In genomic region chr10:22345301-22346086, GRCh38 we compare ENCODE assay signal across 9 cellular contexts. TPM values are rescaled to one million over a fixed set of nuclear protein-coding genes. Genes with fewer than 3 reads are reported as not detected.
DNase-seq lines count a peak whose midpoint lies in the region; ATAC-seq, FAIRE-seq and TF ChIP-seq lines count a peak whose summit lies in the region.
"Had no signal": no experiment of that assay in that cellular context is flagged by ENCODE, and none has a peak within 500 bp of the region (broad histone marks: within the 10 kb centered on the region; RNA-seq: fewer than 3 reads in every experiment).

SPAG6 (plus strand) TSS chr10:22345496; CDS start chr10:22345612, 116 bp downstream.

- H3K36me3 Mint-ChIP-seq in CD14-positive monocyte, result peaks cover 0 to 21% of the 10 kb centered on the region in 2 donors

- no peak for TF ChIP-seq CTCF in CD14-positive monocyte (IDR thresholded peaks at IDR 0.05)

- H3K4me1 ChIP-seq in neuronal stem cell (ENCODE audit: control insufficient read depth in 2 of 2, insufficient read depth in 1 of 2, low read depth in 1 of 2, low read length in 2 of 2), result peaks cover 0 to 4% of the 10 kb centered on the region in 2 donors

- peaks cover 23% of the 10 kb centered on the region for H3K4me1 Mint-ChIP-seq in CD14-positive monocyte

- H2AFZ ChIP-seq in neuronal stem cell (ENCODE audit: low read length), result peak within 1 kb of the TSS; percentile 84

- no peak for FAIRE-seq in RCC 7860 (lab: Jason Lieb, UNC)

- no peak within 1 kb of the TSS for H2BK120ac ChIP-seq in neuronal stem cell (ENCODE audit: low read depth, low read length)

- H2BK12ac ChIP-seq in neuronal stem cell (ENCODE audit: low read length), result peak within 1 kb of the TSS; percentile 58

- DNase-seq in CD14-positive monocyte (ENCODE audit: low spot score), result peak; percentile 92
- peak; percentile 85 for DNase-seq in UCSD-AML1 (lab: John Stamatoyannopoulos, UW; ENCODE audit: unreplicated experiment)
- DNase-seq in erythroblast (lab: John Stamatoyannopoulos, UW), result peak; percentile 81 to 86
- DNase-seq in neuronal stem cell (ENCODE audit: low spot score), result peak; percentile 51
- DNase-seq in RCC 7860 (ENCODE audit: low spot score), result no peak
- DNase-seq in mucosa of gallbladder (ENCODE audit: low spot score), result no peak

- peak within 1 kb of the TSS; percentile 69 to 87 for H3K4me3 Mint-ChIP-seq in CD14-positive monocyte

- TF ChIP-seq POLR2A in erythroblast (IDR thresholded peaks at IDR 0.05; ENCODE audit: low read length), result no peak

- H3K27me3 Mint-ChIP-seq in CD14-positive monocyte (ENCODE audit: low read depth in 3 of 3), result peaks cover 67 to 76% (median 73%) of the 10 kb centered on the region in 3 donors

- H3K27ac ChIP-seq in neuronal stem cell (replicated peaks; ENCODE audit: low read length), result no peak within 1 kb of the TSS

- WGBS in neuronal stem cell (ENCODE audit: extremely low coverage in 2 of 2, insufficient read length in 2 of 2, insufficient replicate concordance in 1 of 2), 2 donors, result no CpG with 5 or more reads among the region's 83 CpGs

- H3K18ac ChIP-seq in neuronal stem cell (ENCODE audit: low read length), result peak within 1 kb of the TSS; percentile 91

- no peak within 1 kb of the TSS for H4K91ac ChIP-seq in neuronal stem cell (ENCODE audit: low read depth, low read length, poor library complexity)

- peak within 1 kb of the TSS; percentile 30 for H3K9ac ChIP-seq in neuronal stem cell (ENCODE audit: low read depth, low read length, poor library complexity)

- H3K4me2 ChIP-seq in neuronal stem cell (ENCODE audit: insufficient read depth, low read length, poor library complexity, severe bottlenecking), result peak within 1 kb of the TSS; percentile 62

- intact Hi-C loops in CD14-positive monocyte (cut with micrococcal nuclease), result loop anchor here (10.0 kb wide), 3 partner anchors 89 to 831 kb away; partner anchors contain the start of gene DNAJC1 (in 1 of the 2)

- H3K27ac Mint-ChIP-seq in CD14-positive monocyte, result peak within 1 kb of the TSS in 6 of 7 donors; percentile 10 to 80 (median 63)

- H4K8ac ChIP-seq in neuronal stem cell (ENCODE audit: low read depth, low read length), result no peak within 1 kb of the TSS

- no peaks in the 10 kb centered on the region for H3K36me3 ChIP-seq in neuronal stem cell (replicated peaks in 1 of 2; ENCODE audit: control insufficient read depth in 2 of 2, insufficient read depth in 2 of 2, low read length in 2 of 2)

- H3K23ac ChIP-seq in neuronal stem cell (ENCODE audit: low read depth, low read length, poor library complexity), result peak within 1 kb of the TSS; percentile 47

- H2BK15ac ChIP-seq in neuronal stem cell (ENCODE audit: low read length), result peak within 1 kb of the TSS; percentile 67

- H2BK5ac ChIP-seq in neuronal stem cell (ENCODE audit: low read length), result peak within 1 kb of the TSS; percentile 93

- peak within 1 kb of the TSS; percentile 9 to 77 for H3K4me3 ChIP-seq in neuronal stem cell (ENCODE audit: low read length in 2 of 2)

- no peak within 1 kb of the TSS for H3K4ac ChIP-seq in neuronal stem cell (ENCODE audit: low read length)

- H3K9me3 Mint-ChIP-seq in CD14-positive monocyte, result peaks cover 4 to 28% (median 21%) of the 10 kb centered on the region in 7 donors

- H2AK5ac ChIP-seq in neuronal stem cell (ENCODE audit: low read depth, low read length), result peak within 1 kb of the TSS; percentile 27

- H3K27me3 ChIP-seq in neuronal stem cell (ENCODE audit: control insufficient read depth in 3 of 3, insufficient read depth in 3 of 3, low read depth in 1 of 3, low read length in 3 of 3), result peaks cover 17 to 92% (median 43%) of the 10 kb centered on the region in 3 experiments

- H3K79me1 ChIP-seq in neuronal stem cell (ENCODE audit: low read depth, low read length), result no peaks in the 10 kb centered on the region

- H3K9me3 ChIP-seq in neuronal stem cell (replicated peaks in 1 of 2; ENCODE audit: control insufficient read depth in 2 of 2, insufficient read depth in 1 of 2, low read depth in 1 of 2, low read length in 2 of 2), result peaks cover 0 to 12% of the 10 kb centered on the region in 2 donors

- peak within 1 kb of the TSS; percentile 76 for H3K14ac ChIP-seq in neuronal stem cell (ENCODE audit: low read length)

- ATAC-seq in HG02759 (IDR thresholded peaks at IDR 0.05; ENCODE audit: unreplicated experiment), result peak; percentile 43
- no peak for ATAC-seq in GM18867 (IDR thresholded peaks at IDR 0.05; ENCODE audit: unreplicated experiment)

RNA-seq across cellular contexts. Expression of gene SPAG6, which starts in this region (rescaled TPM):
- under 1 TPM in 1 of 2 donors, not detected in 1; 0.11 TPM for polyA plus RNA-seq in CD14-positive monocyte
- 1.3 TPM for polyA plus RNA-seq in neuronal stem cell (2013, experiment 1 of 2)
- polyA plus RNA-seq in neuronal stem cell (2013, experiment 2 of 2), result 1.4 TPM
- 0.23 TPM for total RNA-seq in mucosa of gallbladder
- total RNA-seq: pulmonary artery endothelial cell had no signal

Comparison
In these comparisons a context has a peak if more than half of its experiments do, and no peak if none do; other contexts are left out.
1. Peak in DNase-seq in CD14-positive monocyte; RNA of the gene not detected or under 1 TPM.
2. DNase-seq: peak in UCSD-AML1 (single experiment), erythroblast (2 of 2) and neuronal stem cell (single experiment); none in RCC 7860 (single experiment) and mucosa of gallbladder (single experiment).